ENCODE assay signal across 23 cellular contexts in genomic region chr1:95584315-95584714, GRCh38.
DNase-seq lines count a peak whose midpoint lies in the region; ATAC-seq and TF ChIP-seq lines count a peak whose summit lies in the region.
"Had no signal": no experiment of that assay in that cellular context is flagged by ENCODE, and none has a peak within 500 bp of the region (broad histone marks: within the 10 kb centered on the region; RNA-seq: fewer than 3 reads in every experiment).

No MANE protein-coding gene starts in this region.

- H3F3A ChIP-seq in neural progenitor cell (ENCODE audit: low read depth) = peaks cover 33% of the 10 kb centered on the region

- H3K9ac ChIP-seq in neural progenitor cell = no peak overlapping the region
- H3K9ac ChIP-seq: BLaER1 treated with 17β-estradiol and CSF1 and Interleukin-3, amounts not matched to agents 10 nM and 100 nM; KMS-11 had no signal

- H3K4me2 ChIP-seq in neural progenitor cell = peak overlapping the region; percentile 73
- H3K4me2 ChIP-seq: A549; BLaER1 treated with 17β-estradiol and CSF1 and Interleukin-3, amounts not matched to agents 10 nM and 100 nM; KMS-11 had no signal

- H3K4me3 ChIP-seq in breast epithelium (no peak overlapping the region), neural progenitor cell (no peak overlapping the region)
- H3K4me3 ChIP-seq in effector memory CD4-positive, alpha-beta T cell (ENCODE audit: insufficient read depth, low read depth, low read length, poor library complexity, severe bottlenecking) = no peak overlapping the region
- H3K4me3 ChIP-seq: A549; BLaER1 treated with 17β-estradiol and CSF1 and Interleukin-3, amounts not matched to agents 10 nM and 100 nM had no signal

- no peaks in the 10 kb centered on the region for H3K36me3 ChIP-seq in breast epithelium
- H3K36me3 ChIP-seq in neural progenitor cell = no peaks in the 10 kb centered on the region
- no peaks in the 10 kb centered on the region for H3K36me3 ChIP-seq in effector memory CD4-positive, alpha-beta T cell (ENCODE audit: control insufficient read depth, insufficient read depth, low read length)
- H3K36me3 ChIP-seq: BLaER1 treated with 17β-estradiol and CSF1 and Interleukin-3, amounts not matched to agents 10 nM and 100 nM had no signal

- CTCF ChIA-PET in MCF 10A (lab: Yijun Ruan, JAX) = interaction anchor here (0.5 kb wide), 1 partner anchor 16 kb away, joined by 3 read pairs; no protein-coding TSS in a partner anchor
- CTCF ChIA-PET in RWPE1 (lab: Yijun Ruan, JAX) = interaction anchor here (0.7 kb wide), 1 partner anchor 817 kb away, joined by 4 read pairs; no protein-coding TSS in a partner anchor

- POLR2A ChIA-PET in MCF 10A (lab: Yijun Ruan, JAX) = interaction anchor here (0.7 kb wide), 2 partner anchors 14 to 147 kb away, joined by 3 read pairs; no protein-coding TSS in a partner anchor
- POLR2A ChIA-PET in RWPE1 (lab: Yijun Ruan, JAX; ENCODE audit: low non-redundant PET) = no interaction called here

- TF ChIP-seq CTCF in MCF 10A (IDR thresholded peaks at IDR 0.05; ENCODE audit: unreplicated experiment) = no peak
- TF ChIP-seq CTCF in breast epithelium (IDR thresholded peaks at IDR 0.05) = no peak
- no peak for TF ChIP-seq CTCF in RWPE1 (conservative IDR thresholded peaks at IDR 0.05; ENCODE audit: low read depth)
- no peak for TF ChIP-seq CTCF in neural progenitor cell (IDR thresholded peaks at IDR 0.05)

- H4K20me1 ChIP-seq in neural progenitor cell (ENCODE audit: low read depth) = no peaks in the 10 kb centered on the region
- H4K20me1 ChIP-seq: BLaER1 treated with 17β-estradiol and CSF1 and Interleukin-3, amounts not matched to agents 10 nM and 100 nM had no signal

- BruUV-seq in MCF 10A (replicated peaks; lab: Mats Ljungman, UMichigan) = no TSS peak

- H3K4me1 ChIP-seq in breast epithelium = no peaks in the 10 kb centered on the region
- peaks cover 40% of the 10 kb centered on the region for H3K4me1 ChIP-seq in neural progenitor cell
- no peaks in the 10 kb centered on the region for H3K4me1 ChIP-seq in effector memory CD4-positive, alpha-beta T cell (ENCODE audit: control insufficient read depth, insufficient read depth, low read length, poor library complexity, severe bottlenecking)
- H3K4me1 ChIP-seq: A549; BLaER1 treated with 17β-estradiol and CSF1 and Interleukin-3, amounts not matched to agents 10 nM and 100 nM had no signal

- intact Hi-C loops in MCF 10A (cut with micrococcal nuclease) (no loop called here), breast epithelium (cut with DNase I; ENCODE audit: low total_unique reads) (no loop called here)

- H2AFZ ChIP-seq in neural progenitor cell (replicated peaks) = no peak overlapping the region

- ATAC-seq in activated T-cell treated with anti-CD3 and anti-CD28 coated beads, Interleukin-2, amount 50 U/mL, for 72 hours (replicated peaks in 1 of 2) = no peak
- ATAC-seq: A549, PC-3, T-cell had no signal

- no peaks in the 10 kb centered on the region for H3K79me2 ChIP-seq in neural progenitor cell (ENCODE audit: low read depth)

- no peaks in the 10 kb centered on the region for H3K27me3 ChIP-seq in breast epithelium
- H3K27me3 ChIP-seq in neural progenitor cell = no peaks in the 10 kb centered on the region
- H3K27me3 ChIP-seq in effector memory CD4-positive, alpha-beta T cell (replicated peaks; ENCODE audit: control insufficient read depth, insufficient read depth, low read length, poor library complexity, severe bottlenecking) = no peaks in the 10 kb centered on the region
- H3K27me3 ChIP-seq: BLaER1 treated with 17β-estradiol and CSF1 and Interleukin-3, amounts not matched to agents 10 nM and 100 nM had no signal

- peaks cover 7% of the 10 kb centered on the region for H3K4me1 Mint-ChIP-seq in MCF 10A (ENCODE audit: insufficient read depth, unreplicated experiment)
- H3K4me1 Mint-ChIP-seq in neural progenitor cell = peaks cover 12% of the 10 kb centered on the region
- no peaks in the 10 kb centered on the region for H3K4me1 Mint-ChIP-seq in activated T-cell treated with anti-CD3 and anti-CD28 coated beads, Interleukin-2, amount 50 U/mL, for 72 hours (ENCODE audit: low read depth)
- H3K4me1 Mint-ChIP-seq: IgD-negative memory B cell, T-cell had no signal

- H3K27ac Mint-ChIP-seq in MCF 10A (ENCODE audit: low read depth, unreplicated experiment) = no peak overlapping the region
- H3K27ac Mint-ChIP-seq in neural progenitor cell = no peak overlapping the region
- H3K27ac Mint-ChIP-seq in activated T-cell treated with anti-CD3 and anti-CD28 coated beads, Interleukin-2, amount 50 U/mL, for 72 hours = no peak overlapping the region
- H3K27ac Mint-ChIP-seq: CD4-positive, alpha-beta T cell; IgD-negative memory B cell; T-cell had no signal

- H3K9me3 ChIP-seq in breast epithelium = no peaks in the 10 kb centered on the region
- H3K9me3 ChIP-seq in neural progenitor cell (ENCODE audit: low read depth) = no peaks in the 10 kb centered on the region
- no peaks in the 10 kb centered on the region for H3K9me3 ChIP-seq in effector memory CD4-positive, alpha-beta T cell (ENCODE audit: control insufficient read depth, low read length)
- H3K9me3 ChIP-seq: A549 had no signal

- DNase-seq in MCF 10A (ENCODE audit: unreplicated experiment) (peak; percentile 84), breast epithelium (ENCODE audit: low spot score in 2 of 2) (no peak), RWPE1 (ENCODE audit: low spot score) (peak; percentile 68), epithelial cell of prostate (ENCODE audit: low read depth, low spot score) (peak; percentile 27), neural progenitor cell (ENCODE audit: low spot score) (no peak), NCI-H1417 treated with DMSO at 0.1 percent for 48 hours (lab: John Stamatoyannopoulos, UW) (no peak)
- no peak for DNase-seq in effector memory CD4-positive, alpha-beta T cell
- DNase-seq in activated T-cell treated with anti-CD3 and anti-CD28 coated beads, Interleukin-2, amount 50 U/mL, for 72 hours = no peak
- DNase-seq: AML-193; CD4-positive, alpha-beta T cell; GF-D8; HCEC 1CT; NCI-H1092 treated with DMSO at 0.1 percent for 48 hours; NCI-H1436 treated with DMSO at 0.1 percent for 48 hours; NCI-H748 treated with DMSO at 0.1 percent for 48 hours; NK-92 treated with Interleukin-12 subunit alpha and Interleukin-12 subunit beta, amount 100 ng/mL, for 24 hours; PC-3; SHP77; T-cell had no signal

- H3K36me3 Mint-ChIP-seq in MCF 10A (ENCODE audit: insufficient read depth, unreplicated experiment) (no peaks in the 10 kb centered on the region), neural progenitor cell (no peaks in the 10 kb centered on the region)
- no peaks in the 10 kb centered on the region for H3K36me3 Mint-ChIP-seq in activated T-cell treated with anti-CD3 and anti-CD28 coated beads, Interleukin-2, amount 50 U/mL, for 72 hours (ENCODE audit: insufficient read depth in 2 of 2)
- H3K36me3 Mint-ChIP-seq: IgD-negative memory B cell, T-cell had no signal

- H3K9me3 Mint-ChIP-seq in MCF 10A (ENCODE audit: unreplicated experiment) (peaks cover 8% of the 10 kb centered on the region), neural progenitor cell (peaks cover 7% of the 10 kb centered on the region)
- peaks cover 2 to 11% of the 10 kb centered on the region in 2 donors for H3K9me3 Mint-ChIP-seq in activated T-cell treated with anti-CD3 and anti-CD28 coated beads, Interleukin-2, amount 50 U/mL, for 72 hours

- no peak overlapping the region for H3K4me3 Mint-ChIP-seq in MCF 10A (ENCODE audit: unreplicated experiment)
- H3K4me3 Mint-ChIP-seq in neural progenitor cell = no peak overlapping the region
- no peak overlapping the region for H3K4me3 Mint-ChIP-seq in activated T-cell treated with anti-CD3 and anti-CD28 coated beads, Interleukin-2, amount 50 U/mL, for 72 hours
- H3K4me3 Mint-ChIP-seq: CD4-positive, alpha-beta T cell; T-cell had no signal

- H3K27me3 Mint-ChIP-seq in MCF 10A (ENCODE audit: insufficient read depth, unreplicated experiment) = no peaks in the 10 kb centered on the region
- H3K27me3 Mint-ChIP-seq in neural progenitor cell (ENCODE audit: insufficient read depth, low read depth) = no peaks in the 10 kb centered on the region
- H3K27me3 Mint-ChIP-seq in activated T-cell treated with anti-CD3 and anti-CD28 coated beads, Interleukin-2, amount 50 U/mL, for 72 hours (ENCODE audit: low read depth) = no peaks in the 10 kb centered on the region
- H3K27me3 Mint-ChIP-seq: CD4-positive, alpha-beta T cell; IgD-negative memory B cell; T-cell had no signal

- TF ChIP-seq POLR2A in breast epithelium (IDR thresholded peaks at IDR 0.05) = no peak

- H3K27ac ChIP-seq in breast epithelium (no peak overlapping the region), RWPE1 (no peak overlapping the region), epithelial cell of prostate (no peak overlapping the region), neural progenitor cell (no peak overlapping the region)
- no peak overlapping the region for H3K27ac ChIP-seq in effector memory CD4-positive, alpha-beta T cell (ENCODE audit: insufficient read depth, low read length, poor library complexity, severe bottlenecking)
- H3K27ac ChIP-seq: A549; BLaER1 treated with 17β-estradiol and CSF1 and Interleukin-3, amounts not matched to agents 10 nM and 100 nM; KMS-11 had no signal

Comparison
In these comparisons a context has a peak if more than half of its experiments do, and no peak if none do; other contexts are left out.
1. DNase-seq: peak in MCF 10A (single experiment), RWPE1 (single experiment) and epithelial cell of prostate (single experiment); none in breast epithelium (0 of 2), neural progenitor cell (single experiment), effector memory CD4-positive, alpha-beta T cell (0 of 3), activated T-cell treated with anti-CD3 and anti-CD28 coated beads, Interleukin-2, amount 50 U/mL, for 72 hours (0 of 2) and NCI-H1417 treated with DMSO at 0.1 percent for 48 hours (single experiment).